ENCODE assay signal across 9 cellular contexts in genomic region chr12:25249951-25250738, GRCh38. TPM values are rescaled to one million over a fixed set of nuclear protein-coding genes. Genes with fewer than 3 reads are reported as not detected.
DNase-seq lines count a peak whose midpoint lies in the region; ATAC-seq and TF ChIP-seq lines count a peak whose summit lies in the region.
"Had no signal": no experiment of that assay in that cellular context is flagged by ENCODE, and none has a peak within 500 bp of the region (broad histone marks: within the 10 kb centered on the region; RNA-seq: fewer than 3 reads in every experiment).

No MANE protein-coding gene starts in this region.

- peak; percentile 38 to 50 (median 44) for DNase-seq in CD4-positive, CD25-positive, alpha-beta regulatory T cell
- DNase-seq in GM20000 (ENCODE audit: low spot score) (peak; percentile 74), T-helper 17 cell (peak; percentile 18 to 45 (median 35)), astrocyte of the cerebellum (ENCODE audit: low read depth) (no peak), sigmoid colon (peak; percentile 79), GOT3 (lab: John Stamatoyannopoulos, UW) (no peak)

- no peak for TF ChIP-seq POLR2A in sigmoid colon (IDR thresholded peaks at IDR 0.05)

- in situ Hi-C loops in astrocyte of the cerebellum (cut with HindIII; ENCODE audit: low sequenced_read_pairs), result no loop called here

- H3K4me3 ChIP-seq in CD4-positive, CD25-positive, alpha-beta regulatory T cell (ENCODE audit: low read depth, low read length), result peak overlapping the region; percentile 88
- H3K4me3 ChIP-seq in HUES64 (ENCODE audit: low read length) (peak overlapping the region; percentile 100), astrocyte of the cerebellum (ENCODE audit: low read depth, low read length) (peak overlapping the region; percentile 88), iPS-11a (ENCODE audit: low read depth, low read length) (peak overlapping the region; percentile 89), sigmoid colon (peak overlapping the region; percentile 68 to 100 (median 87))

- no peak for TF ChIP-seq EP300 in sigmoid colon (IDR thresholded peaks at IDR 0.05)

- peaks cover 12% of the 10 kb centered on the region for H3K36me3 Mint-ChIP-seq in CD4-positive, CD25-positive, alpha-beta regulatory T cell
- H3K36me3 Mint-ChIP-seq in T-helper 17 cell (ENCODE audit: low read depth), result peaks cover 2% of the 10 kb centered on the region

- intact Hi-C loops in sigmoid colon (cut with DNase I), result loop anchor here (2.0 to 10.0 kb wide), 4 partner anchors 27 to 775 kb away; partner anchors contain the start of genes DNAI7 and ETFRF1

- peaks cover 25% of the 10 kb centered on the region for H3K4me1 ChIP-seq in CD4-positive, CD25-positive, alpha-beta regulatory T cell (ENCODE audit: control insufficient read depth, insufficient read depth, low read length, poor library complexity, severe bottlenecking)
- H3K4me1 ChIP-seq in HUES64 (ENCODE audit: insufficient read depth, low read length) (peaks cover 14% of the 10 kb centered on the region; the same call in 1 of the 2 replicates), sigmoid colon (peaks cover 0 to 31% (median 18%) of the 10 kb centered on the region in 4 donors)

- peak overlapping the region; percentile 80 for H3K9ac ChIP-seq in HUES64 (ENCODE audit: low read depth, low read length)

- peaks cover 2% of the 10 kb centered on the region for H3K27me3 ChIP-seq in CD4-positive, CD25-positive, alpha-beta regulatory T cell (ENCODE audit: control insufficient read depth, insufficient read depth, low read length)
- H3K27me3 ChIP-seq in HUES64 (ENCODE audit: insufficient read depth, low read length) (peaks cover 19% of the 10 kb centered on the region; the same call in 1 of the 2 replicates), sigmoid colon (no peaks in the 10 kb centered on the region)

- H3K27me3 Mint-ChIP-seq in CD4-positive, CD25-positive, alpha-beta regulatory T cell, result peaks cover 4% of the 10 kb centered on the region
- H3K27me3 Mint-ChIP-seq in T-helper 17 cell, result no peaks in the 10 kb centered on the region

- H3K4me1 Mint-ChIP-seq in CD4-positive, CD25-positive, alpha-beta regulatory T cell, result peaks cover 16 to 56% (median 41%) of the 10 kb centered on the region in 4 donors
- H3K4me1 Mint-ChIP-seq in T-helper 17 cell, result peaks cover 29% of the 10 kb centered on the region

- under 1% methylated on average over 42 of the region's 56 CpGs for WGBS in HUES64
- 1% methylated on average over 55 to 56 of the region's 56 CpGs for WGBS in sigmoid colon, 2 donors

- peak; percentile 26 to 35 for ATAC-seq in CD4-positive, CD25-positive, alpha-beta regulatory T cell (ENCODE audit: low read depth in 2 of 2)
- ATAC-seq in T-helper 17 cell, result peak; percentile 54

- TF ChIP-seq CTCF in GM20000 (IDR thresholded peaks at IDR 0.05; ENCODE audit: extremely low read depth, missing control alignments) (no peak), astrocyte of the cerebellum (IDR thresholded peaks at IDR 0.05; ENCODE audit: low read depth, low read length, missing control alignments) (no peak), sigmoid colon (IDR thresholded peaks at IDR 0.05) (no peak)

- H3K9me3 Mint-ChIP-seq in CD4-positive, CD25-positive, alpha-beta regulatory T cell, result no peaks in the 10 kb centered on the region

- peak overlapping the region; percentile 87 to 98 (median 94) for H3K4me3 Mint-ChIP-seq in CD4-positive, CD25-positive, alpha-beta regulatory T cell
- peak overlapping the region; percentile 96 for H3K4me3 Mint-ChIP-seq in T-helper 17 cell

- peak overlapping the region; percentile 86 to 93 (median 91) for H3K27ac Mint-ChIP-seq in CD4-positive, CD25-positive, alpha-beta regulatory T cell
- peak overlapping the region; percentile 86 for H3K27ac Mint-ChIP-seq in T-helper 17 cell

- peak overlapping the region; percentile 75 for H3K27ac ChIP-seq in CD4-positive, CD25-positive, alpha-beta regulatory T cell (ENCODE audit: insufficient read depth, low read length, poor library complexity, severe bottlenecking)
- H3K27ac ChIP-seq in HUES64 (ENCODE audit: low read depth, low read length) (peak overlapping the region; percentile 87; the same call in 1 of the 2 replicates), sigmoid colon (peak overlapping the region; percentile 91 to 99 (median 96))

- peaks cover 3% of the 10 kb centered on the region for H3K36me3 ChIP-seq in CD4-positive, CD25-positive, alpha-beta regulatory T cell (ENCODE audit: control insufficient read depth, insufficient read depth, low read length)
- H3K36me3 ChIP-seq in HUES64 (ENCODE audit: insufficient read depth, low read length), result peaks cover 6% of the 10 kb centered on the region
- H3K36me3 ChIP-seq in sigmoid colon, result peaks cover 0 to 1% (median 0%) of the 10 kb centered on the region in 4 donors

- no peaks in the 10 kb centered on the region for H3K9me3 ChIP-seq in CD4-positive, CD25-positive, alpha-beta regulatory T cell (ENCODE audit: control insufficient read depth in 2 of 2, low read length in 2 of 2)
- H3K9me3 ChIP-seq in HUES64 (ENCODE audit: insufficient read depth, low read depth, low read length) (no peaks in the 10 kb centered on the region), T-helper 17 cell (ENCODE audit: control insufficient read depth, low read length, poor library complexity, severe bottlenecking) (no peaks in the 10 kb centered on the region), sigmoid colon (no peaks in the 10 kb centered on the region)

RNA-seq across cellular contexts. Expression of gene KRAS, which starts 0.6 kb away (rescaled TPM):
- 24.0 TPM for total RNA-seq in CD4-positive, CD25-positive, alpha-beta regulatory T cell
- 10 to 100 TPM; 25.9 to 46.7 (median 35.8) TPM for polyA plus RNA-seq in CD4-positive, CD25-positive, alpha-beta regulatory T cell
- polyA plus RNA-seq in HUES64 (2013, experiment 1 of 2), result 32.0 TPM
- 32.9 TPM for polyA plus RNA-seq in HUES64 (2013, experiment 2 of 2)
- total RNA-seq in T-helper 17 cell (10 to 100 TPM; 26.4 to 32.3 TPM), sigmoid colon (10 to 100 TPM; 19.4 to 24.0 (median 22.5) TPM)
- 10 to 100 TPM; 22.4 to 40.2 (median 26.4) TPM for polyA plus RNA-seq in sigmoid colon

RNA-seq across cellular contexts. Expression of gene ETFRF1, which starts 55.1 kb away (rescaled TPM):
- total RNA-seq in CD4-positive, CD25-positive, alpha-beta regulatory T cell, result 18.0 TPM
- 10 to 100 TPM; 22.8 to 32.8 (median 28.7) TPM for polyA plus RNA-seq in CD4-positive, CD25-positive, alpha-beta regulatory T cell
- 11.4 TPM for polyA plus RNA-seq in HUES64 (2013, experiment 1 of 2)
- 15.1 TPM for polyA plus RNA-seq in HUES64 (2013, experiment 2 of 2)
- total RNA-seq in T-helper 17 cell, result 10 to 100 TPM; 23.2 to 28.5 TPM
- total RNA-seq in sigmoid colon, result 10 to 100 TPM; 38.0 to 63.5 (median 49.4) TPM
- 10 to 100 TPM; 13.5 to 30.0 (median 18.5) TPM for polyA plus RNA-seq in sigmoid colon

RNA-seq across cellular contexts. Expression of gene DNAI7, which starts 55.2 kb away (rescaled TPM):
- total RNA-seq in CD4-positive, CD25-positive, alpha-beta regulatory T cell, result 0.25 TPM
- under 1 TPM in 1 of 4 donors, not detected in 3; 0.07 TPM for polyA plus RNA-seq in CD4-positive, CD25-positive, alpha-beta regulatory T cell
- 0.15 TPM for polyA plus RNA-seq in HUES64 (2013, experiment 1 of 2)
- polyA plus RNA-seq in HUES64 (2013, experiment 2 of 2), result 0.51 TPM
- total RNA-seq in T-helper 17 cell (1 to 10 TPM in 1 of 2 donors, under 1 TPM in 1; 0.72 to 1.1 TPM), sigmoid colon (1 to 10 TPM in 2 of 4 donors, under 1 TPM in 1, not detected in 1; 0.36 to 1.2 (median 1.1) TPM)
- polyA plus RNA-seq in sigmoid colon, result under 1 TPM in 1 of 3 donors, not detected in 2; 0.13 TPM
- total RNA-seq: T-helper 1 cell treated with Interleukin-12 subunit alpha and Interleukin-12 subunit beta and Interleukin-4 antibody, amounts not matched to agents 30 ng/mL and 1 ng/mL, for 36 hours had no signal

Comparison
In these comparisons a context has a peak if more than half of its experiments do, and no peak if none do; other contexts are left out.
1. DNase-seq: peak in CD4-positive, CD25-positive, alpha-beta regulatory T cell (3 of 3), GM20000 (single experiment), T-helper 17 cell (3 of 3) and sigmoid colon (single experiment); none in astrocyte of the cerebellum (single experiment) and GOT3 (single experiment).
2. Peak in every context shown above with its lines, with median percentiles within 50 percentile points of each other: H3K27ac ChIP-seq and H3K4me3 ChIP-seq.